Comparison of ENCODE assay signal across 8 cellular contexts in the genomic region with DNA sequence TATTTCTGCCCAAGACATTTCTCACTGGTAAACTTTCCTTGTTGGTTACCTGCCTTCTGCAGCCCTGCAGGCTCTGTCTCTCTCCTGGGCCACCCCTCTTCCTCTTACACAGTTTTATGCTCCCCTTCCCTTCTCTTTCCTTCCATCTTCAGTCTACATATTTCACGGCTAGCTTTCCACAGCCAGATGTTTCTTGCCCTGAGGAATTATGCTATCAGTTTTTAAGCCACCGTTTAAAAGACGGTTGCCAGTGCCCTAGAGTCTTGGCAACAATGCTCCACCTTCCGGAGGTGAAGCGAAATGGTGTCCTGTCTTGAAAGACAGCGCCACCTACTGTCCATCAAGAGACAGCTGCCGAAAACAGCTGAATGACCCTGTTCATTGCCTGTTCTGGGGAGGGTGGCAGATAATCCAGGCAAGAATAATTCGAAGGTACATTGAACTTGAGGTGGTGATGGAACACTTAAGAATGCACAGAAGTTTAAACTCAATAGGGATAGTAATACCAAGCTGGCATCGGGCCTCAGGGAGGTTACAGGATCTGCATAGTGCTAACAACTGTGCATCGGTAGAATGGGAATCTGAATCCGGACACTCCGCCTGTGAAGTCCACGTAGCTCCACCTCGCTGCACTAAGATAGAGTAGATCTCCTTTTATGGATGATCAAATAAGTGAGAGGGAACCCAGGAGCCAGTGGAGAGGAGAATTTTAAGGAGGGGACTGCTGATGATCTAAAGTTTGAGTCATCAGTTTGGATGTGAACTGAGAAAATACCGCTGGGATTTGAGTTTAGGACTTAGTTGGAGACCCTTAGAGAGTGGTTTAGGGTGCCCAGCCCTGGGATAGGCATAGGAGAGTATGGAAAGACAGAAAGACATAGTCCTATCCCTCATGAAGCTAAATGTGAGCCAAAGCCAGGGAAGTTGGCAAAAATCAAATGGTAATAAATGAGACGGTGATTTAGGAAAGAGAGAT. TPM values are rescaled to one million over a fixed set of nuclear protein-coding genes. Genes with fewer than 3 reads are reported as not detected.
DNase-seq lines count a peak whose midpoint lies in the region; ATAC-seq, FAIRE-seq and TF ChIP-seq lines count a peak whose summit lies in the region.

No MANE protein-coding gene starts in this region.

- H3K27me3 ChIP-seq in GM23248 (replicated peaks; ENCODE audit: insufficient read depth) = peaks cover 83% of the 10 kb centered on the region
- peaks cover 8 to 30% of the 10 kb centered on the region in 2 experiments; a peak in 3 of 5 replicates for H3K27me3 ChIP-seq in K562 (ENCODE audit: control insufficient read depth in 2 of 2, insufficient read depth in 2 of 2, low read length in 2 of 2)
- peaks cover 87% of the 10 kb centered on the region for H3K27me3 ChIP-seq in skeletal muscle satellite cell (ENCODE audit: control insufficient read depth, insufficient read depth, low read length)

- no peaks in the 10 kb centered on the region for H3K9me1 ChIP-seq in K562 (ENCODE audit: control insufficient read depth, insufficient read depth, low read length)

- H3K27ac ChIP-seq in GM23248 (no peak overlapping the region), K562 (ENCODE audit: extremely low read depth, low read depth, low read length) (no peak overlapping the region)

- no peaks in the 10 kb centered on the region for H3F3A ChIP-seq in GM23248 (ENCODE audit: insufficient read depth)

- CTCF ChIA-PET in K562 (lab: Yijun Ruan, JAX; ENCODE audit: low intra/inter-chr PET ratio) = interaction anchor here (0.6 to 4.4 kb wide), 9 partner anchors 13 to 322 kb away, joined by 3 to 66 read pairs (median 4); no protein-coding TSS in a partner anchor

- POLR2A ChIA-PET in K562 (lab: Yijun Ruan, JAX) = interaction anchor here (1.0 to 1.5 kb wide), 3 partner anchors 29 to 393 kb away, joined by 3 to 5 read pairs (median 3); no protein-coding TSS in a partner anchor

- no peaks in the 10 kb centered on the region for H4K20me1 ChIP-seq in GM23248 (ENCODE audit: insufficient read depth)
- H4K20me1 ChIP-seq in K562 (replicated peaks; ENCODE audit: control insufficient read depth, insufficient read depth, low read length) = no peaks in the 10 kb centered on the region

- H3K4me2 ChIP-seq in GM23248 (ENCODE audit: unreplicated experiment) (no peak overlapping the region), K562 (ENCODE audit: insufficient read depth, low read length) (no peak overlapping the region), skeletal muscle satellite cell (ENCODE audit: low read length) (peak overlapping the region; percentile 13)

- no TSS peak for BruUV-seq in K562 (replicated peaks; lab: Mats Ljungman, UMichigan)

- TF ChIP-seq CTCF in K562 (IDR thresholded peaks at IDR 0.05 in 2 of 3, conservative IDR thresholded peaks at IDR 0.05 in 1 of 3; ENCODE audit: insufficient read depth in 2 of 3, low read depth in 1 of 3, low read length in 3 of 3) = peak; percentile 100

- H3K79me2 ChIP-seq in GM23248 (ENCODE audit: insufficient read depth) (no peaks in the 10 kb centered on the region), K562 (ENCODE audit: control insufficient read depth, insufficient read depth, low read length) (no peaks in the 10 kb centered on the region)

- H3K4me3 ChIP-seq in GM23248 = no peak overlapping the region
- no peak overlapping the region for H3K4me3 ChIP-seq in K562
- no peak overlapping the region for H3K4me3 ChIP-seq in skeletal muscle satellite cell (ENCODE audit: low read length)

- in situ Hi-C loops in GM23248 (cut with MboI) = no loop called here
- in situ Hi-C loops in K562 (cut with MboI) = no loop called here

- ATAC-seq in K562 (peak; percentile 97), GM19463 (IDR thresholded peaks at IDR 0.05; ENCODE audit: unreplicated experiment) (no peak)

- no peaks in the 10 kb centered on the region for H3K4me1 ChIP-seq in GM23248 (ENCODE audit: insufficient read depth)
- peaks cover 4 to 8% of the 10 kb centered on the region in 2 experiments; a peak in 4 of 5 replicates for H3K4me1 ChIP-seq in K562 (replicated peaks in 1 of 2; ENCODE audit: control insufficient read depth in 2 of 2, insufficient read depth in 2 of 2, low read length in 2 of 2)
- H3K4me1 ChIP-seq in skeletal muscle satellite cell (ENCODE audit: control insufficient read depth, insufficient read depth, low read length) = no peaks in the 10 kb centered on the region

- WGBS in GM23248 (ENCODE audit: low coverage in 1 of 2, low lambda C conversion rate in 2 of 2, missing lambda C conversion rate in 2 of 2), 2 experiments = 19 to 21% methylated on average over 16 of the region's 16 CpGs
- 14% methylated on average over 16 of the region's 16 CpGs for WGBS in K562 (ENCODE audit: insufficient coverage, low coverage, missing lambda C conversion rate)

- TF ChIP-seq EP300 in K562 (IDR thresholded peaks at IDR 0.05; ENCODE audit: low read length) = peak; percentile 9; the same call in 1 of the 2 replicates

- intact Hi-C loops in K562 (cut with micrococcal nuclease) = loop anchor here (1.0 to 2.0 kb wide), 3 partner anchors 28 to 282 kb away; no protein-coding TSS in a partner anchor

- no peak for TF ChIP-seq POLR2A in K562 (conservative IDR thresholded peaks at IDR 0.05)

- DNase-seq in COLO829 (ENCODE audit: low spot score) (peak; percentile 94), GM23248 (peak; percentile 91), NCI-H2081 treated with DMSO at 0.1 percent for 48 hours (lab: John Stamatoyannopoulos, UW) (peak; percentile 36), K562 (ENCODE audit: extremely low read depth in 1 of 4, low spot score in 3 of 4) (peak; percentile 81 to 89 (median 86)), hypothalamus (lab: John Stamatoyannopoulos, UW) (peak in 36 of 51 donors; percentile 1 to 74 (median 25))

- H3K9ac ChIP-seq in GM23248 = no peak overlapping the region
- H3K9ac ChIP-seq in K562 (ENCODE audit: insufficient read depth in 1 of 2, low read depth in 2 of 2, low read length in 2 of 2) = no peak overlapping the region
- no peak overlapping the region for H3K9ac ChIP-seq in skeletal muscle satellite cell (ENCODE audit: low read depth, low read length)

- FAIRE-seq in TTC549 (lab: Jason Lieb, UNC) (peak; percentile 79), K562 (lab: Jason Lieb, UNC) (peak; percentile 99)

- H3K9me3 ChIP-seq in GM23248 (ENCODE audit: low read depth) = no peaks in the 10 kb centered on the region
- H3K9me3 ChIP-seq in K562 (replicated peaks; ENCODE audit: control insufficient read depth, insufficient read depth, low read depth, low read length) = no peaks in the 10 kb centered on the region
- no peaks in the 10 kb centered on the region for H3K9me3 ChIP-seq in skeletal muscle satellite cell (replicated peaks; ENCODE audit: low read length)

- H3K9me2 ChIP-seq in GM23248 (ENCODE audit: insufficient read depth) = no peaks in the 10 kb centered on the region

- H3K36me3 ChIP-seq in GM23248 (ENCODE audit: low read depth) = no peaks in the 10 kb centered on the region
- H3K36me3 ChIP-seq in K562 (ENCODE audit: control insufficient read depth, insufficient read depth, low read length) = no peaks in the 10 kb centered on the region
- no peaks in the 10 kb centered on the region for H3K36me3 ChIP-seq in skeletal muscle satellite cell (ENCODE audit: insufficient read depth, low read length)

- peak; percentile 89 to 96 for TF ChIP-seq RAD21 in K562 (CRISPR knock-in tag; conservative IDR thresholded peaks at IDR 0.05 in 1 of 2, IDR thresholded peaks at IDR 0.05 in 1 of 2)

- no peak overlapping the region for H2AFZ ChIP-seq in GM23248
- H2AFZ ChIP-seq in K562 (ENCODE audit: low read depth, low read length) = peak overlapping the region; percentile 77

RNA-seq across cellular contexts. Expression of gene TRIM40, which starts 4.8 kb away (rescaled TPM):
- total RNA-seq in GM23248 (2014; rRNA removed; shearing (Covaris generic)) = not detected in 2 replicates
- polyA plus RNA-seq in GM23248 (2016; fragmentation: Nextera tagmentation; extraction: Ambion mirVana) = not detected in 2 replicates
- total RNA-seq in K562 (2011; cell fraction: chromatin; rRNA removed; ENCODE audit: low replicate concordance) = not detected in 2 replicates
- total RNA-seq in K562 (2011; cell fraction: nucleolus; rRNA removed) = not detected in 2 replicates
- total RNA-seq in K562 (2011; cell fraction: nucleoplasm; rRNA removed) = not detected in 2 replicates
- total RNA-seq in K562 (2014; rRNA removed) = not detected in 2 replicates
- not detected in 2 replicates for total RNA-seq in K562 (2014; rRNA removed; fragmentation: Illumina TruSeq; extraction: Trizol)
- not detected in 2 replicates for total RNA-seq in K562 (2015; rRNA removed; fragmentation: Illumina TruSeq; extraction: Trizol)
- total RNA-seq in K562 (2021) = not detected in 2 replicates
- polyA plus RNA-seq in K562 (2011; rRNA removed) = not detected in 2 replicates
- polyA plus RNA-seq in K562 (2011; cell fraction: cytosol; rRNA removed) = not detected in 2 replicates
- 0.10 TPM in 1 of 2 replicates, not detected in the other for polyA plus RNA-seq in K562 (2011; cell fraction: nucleus; rRNA removed)
- polyA plus RNA-seq in K562 (2012) = 0.10 TPM in 1 of 2 replicates, not detected in the other
- polyA plus RNA-seq in K562 (2014; fragmentation: Illumina TruSeq; extraction: Trizol) = not detected in 2 replicates
- under 1 TPM in 1 of 2 experiments, not detected in 1; 0.04 TPM for polyA plus RNA-seq in K562 (2014; fragmentation: Nextera tagmentation; extraction: Ambion mirVana)
- 0.08 TPM in 1 of 2 replicates, not detected in the other for polyA plus RNA-seq in K562 (2014; rRNA removed)
- not detected in 2 replicates for polyA minus RNA-seq in K562 (2011; rRNA and poly(A)+ RNA removed)
- polyA minus RNA-seq in K562 (2011; cell fraction: cytosol; rRNA and poly(A)+ RNA removed) = not detected in 2 replicates
- not detected in 2 replicates for polyA minus RNA-seq in K562 (2011; cell fraction: nucleus; rRNA and poly(A)+ RNA removed)
- total RNA-seq in skeletal muscle satellite cell (2012; rRNA removed) = not detected in 2 replicates

RNA-seq across cellular contexts. Expression of gene TRIM31, which starts 18.3 kb away (rescaled TPM):
- not detected in 2 replicates for total RNA-seq in GM23248 (2014; rRNA removed; shearing (Covaris generic))
- polyA plus RNA-seq in GM23248 (2016; fragmentation: Nextera tagmentation; extraction: Ambion mirVana) (not detected in 2 replicates), K562 (2011; rRNA removed) (not detected in 2 replicates), K562 (2014; fragmentation: Illumina TruSeq; extraction: Trizol) (not detected in 2 replicates), K562 (2014; fragmentation: Nextera tagmentation; extraction: Ambion mirVana) (not detected), K562 (2014; rRNA removed) (not detected in 2 replicates)
- total RNA-seq in K562 (2011; cell fraction: chromatin; rRNA removed; ENCODE audit: low replicate concordance) = not detected in 2 replicates
- not detected in 2 replicates for total RNA-seq in K562 (2011; cell fraction: nucleolus; rRNA removed)
- total RNA-seq in K562 (2011; cell fraction: nucleoplasm; rRNA removed) = not detected in 2 replicates
- total RNA-seq in K562 (2014; rRNA removed) (not detected in 2 replicates), K562 (2014; rRNA removed; fragmentation: Illumina TruSeq; extraction: Trizol) (not detected in 2 replicates), K562 (2015; rRNA removed; fragmentation: Illumina TruSeq; extraction: Trizol) (not detected in 2 replicates), K562 (2021) (not detected in 2 replicates)
- polyA plus RNA-seq in K562 (2011; cell fraction: cytosol; rRNA removed) = not detected in 2 replicates
- polyA plus RNA-seq in K562 (2011; cell fraction: nucleus; rRNA removed) = not detected in 2 replicates
- not detected in 2 replicates for polyA plus RNA-seq in K562 (2012)
- not detected in 2 replicates for polyA minus RNA-seq in K562 (2011; rRNA and poly(A)+ RNA removed)
- polyA minus RNA-seq in K562 (2011; cell fraction: cytosol; rRNA and poly(A)+ RNA removed) = not detected in 2 replicates
- not detected in 2 replicates for polyA minus RNA-seq in K562 (2011; cell fraction: nucleus; rRNA and poly(A)+ RNA removed)
- not detected in 2 replicates for total RNA-seq in skeletal muscle satellite cell (2012; rRNA removed)

RNA-seq across cellular contexts. Expression of gene TRIM10, which starts 29.8 kb away (rescaled TPM):
- 0.11 TPM in 1 of 2 replicates, not detected in the other for total RNA-seq in GM23248 (2014; rRNA removed; shearing (Covaris generic))
- not detected in 2 replicates for polyA plus RNA-seq in GM23248 (2016; fragmentation: Nextera tagmentation; extraction: Ambion mirVana)
- total RNA-seq in K562 (2011; cell fraction: chromatin; rRNA removed; ENCODE audit: low replicate concordance) = 0.07 TPM in 1 of 2 replicates, not detected in the other
- not detected in 2 replicates for total RNA-seq in K562 (2011; cell fraction: nucleolus; rRNA removed)
- 0.15 TPM in 1 of 2 replicates, not detected in the other for total RNA-seq in K562 (2011; cell fraction: nucleoplasm; rRNA removed)
- total RNA-seq in K562 (2014; rRNA removed) = 0.36 and 0.61 TPM in 2 replicates
- 0.65 and 0.73 TPM in 2 replicates for total RNA-seq in K562 (2014; rRNA removed; fragmentation: Illumina TruSeq; extraction: Trizol)
- 0.36 and 0.38 TPM in 2 replicates for total RNA-seq in K562 (2015; rRNA removed; fragmentation: Illumina TruSeq; extraction: Trizol)
- 0.58 and 0.86 TPM in 2 replicates for total RNA-seq in K562 (2021)
- 0.26 and 0.31 TPM in 2 replicates for polyA plus RNA-seq in K562 (2011; rRNA removed)
- polyA plus RNA-seq in K562 (2011; cell fraction: cytosol; rRNA removed) = 0.09 and 0.19 TPM in 2 replicates
- polyA plus RNA-seq in K562 (2011; cell fraction: nucleus; rRNA removed) = 0.40 and 0.62 TPM in 2 replicates
- 0.55 and 0.68 TPM in 2 replicates for polyA plus RNA-seq in K562 (2012)
- polyA plus RNA-seq in K562 (2014; fragmentation: Illumina TruSeq; extraction: Trizol) = 0.74 and 0.83 TPM in 2 replicates
- polyA plus RNA-seq in K562 (2014; fragmentation: Nextera tagmentation; extraction: Ambion mirVana) = under 1 TPM; 0.15 to 0.36 TPM
- polyA plus RNA-seq in K562 (2014; rRNA removed) = 0.90 and 1.00 TPM in 2 replicates
- polyA minus RNA-seq in K562 (2011; rRNA and poly(A)+ RNA removed) = 0.09 and 0.14 TPM in 2 replicates
- not detected in 2 replicates for polyA minus RNA-seq in K562 (2011; cell fraction: cytosol; rRNA and poly(A)+ RNA removed)
- 0.11 TPM in 1 of 2 replicates, not detected in the other for polyA minus RNA-seq in K562 (2011; cell fraction: nucleus; rRNA and poly(A)+ RNA removed)
- not detected in 2 replicates for total RNA-seq in skeletal muscle satellite cell (2012; rRNA removed)

RNA-seq across cellular contexts. Expression of gene TRIM15, which starts 32.2 kb away (rescaled TPM):
- total RNA-seq in GM23248 (2014; rRNA removed; shearing (Covaris generic)) = not detected in 2 replicates
- polyA plus RNA-seq in GM23248 (2016; fragmentation: Nextera tagmentation; extraction: Ambion mirVana) (not detected in 2 replicates), K562 (2011; rRNA removed) (0.21 and 0.65 TPM in 2 replicates), K562 (2014; fragmentation: Illumina TruSeq; extraction: Trizol) (0.70 and 1.2 TPM in 2 replicates), K562 (2014; fragmentation: Nextera tagmentation; extraction: Ambion mirVana) (under 1 TPM; 0.06 to 0.15 TPM), K562 (2014; rRNA removed) (2.2 and 2.9 TPM in 2 replicates)
- total RNA-seq in K562 (2011; cell fraction: chromatin; rRNA removed; ENCODE audit: low replicate concordance) = 0.30 TPM in 1 of 2 replicates, not detected in the other
- not detected in 2 replicates for total RNA-seq in K562 (2011; cell fraction: nucleolus; rRNA removed)
- total RNA-seq in K562 (2011; cell fraction: nucleoplasm; rRNA removed) = not detected in 2 replicates
- total RNA-seq in K562 (2014; rRNA removed) (2.3 and 2.6 TPM in 2 replicates), K562 (2014; rRNA removed; fragmentation: Illumina TruSeq; extraction: Trizol) (0.80 and 0.91 TPM in 2 replicates), K562 (2015; rRNA removed; fragmentation: Illumina TruSeq; extraction: Trizol) (0.34 and 0.83 TPM in 2 replicates), K562 (2021) (1.2 TPM in 2 replicates)
- 0.09 and 0.13 TPM in 2 replicates for polyA plus RNA-seq in K562 (2011; cell fraction: cytosol; rRNA removed)
- 0.98 and 1.8 TPM in 2 replicates for polyA plus RNA-seq in K562 (2011; cell fraction: nucleus; rRNA removed)
- polyA plus RNA-seq in K562 (2012) = 0.99 and 1.2 TPM in 2 replicates
- polyA minus RNA-seq in K562 (2011; rRNA and poly(A)+ RNA removed) = 0.14 and 0.42 TPM in 2 replicates
- polyA minus RNA-seq in K562 (2011; cell fraction: cytosol; rRNA and poly(A)+ RNA removed) = 1.6 TPM in 1 of 2 replicates, not detected in the other
- polyA minus RNA-seq in K562 (2011; cell fraction: nucleus; rRNA and poly(A)+ RNA removed) = 0.54 and 0.89 TPM in 2 replicates
- total RNA-seq in skeletal muscle satellite cell (2012; rRNA removed) = not detected in 2 replicates

RNA-seq across cellular contexts. Expression of gene RNF39, which starts 55.6 kb away (rescaled TPM):
- not detected in 2 replicates for total RNA-seq in GM23248 (2014; rRNA removed; shearing (Covaris generic))
- polyA plus RNA-seq in GM23248 (2016; fragmentation: Nextera tagmentation; extraction: Ambion mirVana) = 0.21 and 0.30 TPM in 2 replicates
- total RNA-seq in K562 (2011; cell fraction: chromatin; rRNA removed; ENCODE audit: low replicate concordance) = not detected in 2 replicates
- total RNA-seq in K562 (2011; cell fraction: nucleolus; rRNA removed) = not detected in 2 replicates
- total RNA-seq in K562 (2011; cell fraction: nucleoplasm; rRNA removed) = not detected in 2 replicates
- total RNA-seq in K562 (2014; rRNA removed) = not detected in 2 replicates
- not detected in 2 replicates for total RNA-seq in K562 (2014; rRNA removed; fragmentation: Illumina TruSeq; extraction: Trizol)
- total RNA-seq in K562 (2015; rRNA removed; fragmentation: Illumina TruSeq; extraction: Trizol) = not detected in 2 replicates
- total RNA-seq in K562 (2021) = not detected in 2 replicates
- not detected in 2 replicates for polyA plus RNA-seq in K562 (2011; rRNA removed)
- not detected in 2 replicates for polyA plus RNA-seq in K562 (2011; cell fraction: cytosol; rRNA removed)
- not detected in 2 replicates for polyA plus RNA-seq in K562 (2011; cell fraction: nucleus; rRNA removed)
- polyA plus RNA-seq in K562 (2012) = 0.68 and 1.5 TPM in 2 replicates
- not detected in 2 replicates for polyA plus RNA-seq in K562 (2014; fragmentation: Illumina TruSeq; extraction: Trizol)
- not detected for polyA plus RNA-seq in K562 (2014; fragmentation: Nextera tagmentation; extraction: Ambion mirVana)
- polyA plus RNA-seq in K562 (2014; rRNA removed) = not detected in 2 replicates
- polyA minus RNA-seq in K562 (2011; rRNA and poly(A)+ RNA removed) = not detected in 2 replicates
- not detected in 2 replicates for polyA minus RNA-seq in K562 (2011; cell fraction: cytosol; rRNA and poly(A)+ RNA removed)
- polyA minus RNA-seq in K562 (2011; cell fraction: nucleus; rRNA and poly(A)+ RNA removed) = not detected in 2 replicates
- total RNA-seq in skeletal muscle satellite cell (2012; rRNA removed) = not detected in 2 replicates

Comparison
In these comparisons a context has a peak if more than half of its experiments do, and no peak if none do; other contexts are left out.
1. DNase-seq: peak in every context shown above with its lines; median percentile 94 in COLO829; 91 in GM23248; 86 in K562; 36 in NCI-H2081 treated with DMSO at 0.1 percent for 48 hours; 25 in hypothalamus.